ENCODE assay signal across 8 cellular contexts in genomic region chr3:146189519-146190173, GRCh38. TPM values are rescaled to one million over a fixed set of nuclear protein-coding genes. Genes with fewer than 3 reads are reported as not detected.
DNase-seq lines count a peak whose midpoint lies in the region; ATAC-seq and TF ChIP-seq lines count a peak whose summit lies in the region.

No MANE protein-coding gene starts in this region.

- H2AFZ ChIP-seq in MM.1S (ENCODE audit: low read length): no peak overlapping the region

- H3K79me2 ChIP-seq in MM.1S (ENCODE audit: low read length): no peaks in the 10 kb centered on the region
- no peaks in the 10 kb centered on the region for H3K79me2 ChIP-seq in mesendoderm (ENCODE audit: control insufficient read depth, insufficient read depth, low read length)

- peak overlapping the region; percentile 40 for H3K56ac ChIP-seq in mesendoderm (ENCODE audit: low read length)

- peaks cover 0 to 2% of the 10 kb centered on the region in 2 donors for H3K4me1 Mint-ChIP-seq in effector memory CD8-positive, alpha-beta T cell (ENCODE audit: low read depth in 2 of 2)

- H3K4ac ChIP-seq in mesendoderm (ENCODE audit: low read depth, low read length): no peak overlapping the region

- H4K5ac ChIP-seq in mesendoderm (ENCODE audit: low read length): no peak overlapping the region

- H3K23ac ChIP-seq in mesendoderm (ENCODE audit: low read length): no peak overlapping the region

- peaks cover 0 to 9% of the 10 kb centered on the region in 2 donors for H3K27me3 Mint-ChIP-seq in effector memory CD8-positive, alpha-beta T cell

- no peaks in the 10 kb centered on the region for H3K36me3 Mint-ChIP-seq in effector memory CD8-positive, alpha-beta T cell (ENCODE audit: insufficient read depth)

- H3K27ac Mint-ChIP-seq in effector memory CD8-positive, alpha-beta T cell: no peak overlapping the region

- H3K18ac ChIP-seq in mesendoderm (ENCODE audit: low read length): no peak overlapping the region

- no peak overlapping the region for H3K4me3 ChIP-seq in AG10803 (ENCODE audit: low read length)
- H3K4me3 ChIP-seq in MM.1S (ENCODE audit: low read length): no peak overlapping the region
- no peak overlapping the region for H3K4me3 ChIP-seq in mesendoderm (ENCODE audit: low read length)
- no peak overlapping the region for H3K4me3 ChIP-seq in lower leg skin (ENCODE audit: low read depth, poor library complexity, severe bottlenecking)

- no peaks in the 10 kb centered on the region for H3F3A ChIP-seq in MM.1S (ENCODE audit: insufficient read depth, low read length)

- no peaks in the 10 kb centered on the region for H4K20me1 ChIP-seq in MM.1S (ENCODE audit: insufficient read depth, low read length)

- no peak overlapping the region for H2BK5ac ChIP-seq in mesendoderm (ENCODE audit: low read length)

- intact Hi-C loops in lower leg skin (cut with DNase I; ENCODE audit: low total_unique reads): loop anchor here (5.0 kb wide), 1 partner anchor 122 kb away; no protein-coding TSS in a partner anchor

- no CpG with 5 or more reads among the region's 6 CpGs for WGBS in mesendoderm (ENCODE audit: extremely low coverage, insufficient coverage, low lambda C conversion rate)
- WGBS in lower leg skin, 2 donors: 8 to 14% methylated on average over 6 of the region's 6 CpGs

- no peak for TF ChIP-seq POLR2A in lower leg skin (IDR thresholded peaks at IDR 0.05)

- peak; percentile 85 for ATAC-seq in HG02610 (IDR thresholded peaks at IDR 0.05; ENCODE audit: unreplicated experiment)
- ATAC-seq in effector memory CD8-positive, alpha-beta T cell (replicated peaks): peak; percentile 63

- DNase-seq in AG10803 (ENCODE audit: low read depth) (peak; percentile 58), GM13977 (ENCODE audit: low spot score) (peak; percentile 49), MM.1S (peak; percentile 64), RPMI8226 (peak; percentile 61), mesendoderm (peak; percentile 79), lower leg skin (ENCODE audit: low spot score in 2 of 2) (no peak)
- peak in 2 of 3 experiments; percentile 0 to 1 for DNase-seq in effector memory CD8-positive, alpha-beta T cell

- no peak overlapping the region for H2AK5ac ChIP-seq in mesendoderm (ENCODE audit: low read length)

- H3K9ac ChIP-seq in MM.1S (ENCODE audit: low read length) (no peak overlapping the region), mesendoderm (ENCODE audit: low read length) (peak overlapping the region; percentile 30)

- no peak overlapping the region for H2BK120ac ChIP-seq in mesendoderm (ENCODE audit: low read depth, low read length)

- H3K27me3 ChIP-seq in MM.1S (replicated peaks; ENCODE audit: insufficient read depth, low read length) (no peaks in the 10 kb centered on the region), mesendoderm (ENCODE audit: insufficient read depth, low read length, poor library complexity) (no peaks in the 10 kb centered on the region)

- H3K4me2 ChIP-seq in MM.1S (ENCODE audit: low read depth, low read length) (0 out of 2 replicates have a peak overlapping the region, but pooled peaks have one; percentile 2), mesendoderm (ENCODE audit: low read length) (no peak overlapping the region)

- TF ChIP-seq CTCF in AG10803 (conservative IDR thresholded peaks at IDR 0.05; ENCODE audit: low read length): peak; percentile 91
- peak; percentile 77 for TF ChIP-seq CTCF in GM13977 (IDR thresholded peaks at IDR 0.05; ENCODE audit: extremely low read depth, insufficient read depth, missing control alignments)
- TF ChIP-seq CTCF in MM.1S (IDR thresholded peaks at IDR 0.05; ENCODE audit: low read length): peak; percentile 69
- peak in 1 of 3 donors; percentile 45 for TF ChIP-seq CTCF in lower leg skin (IDR thresholded peaks at IDR 0.05)

- H3K4me1 ChIP-seq in MM.1S (ENCODE audit: low read length) (no peaks in the 10 kb centered on the region), mesendoderm (ENCODE audit: control insufficient read depth, low read depth, low read length) (no peaks in the 10 kb centered on the region)

- no peaks in the 10 kb centered on the region for H3K9me3 Mint-ChIP-seq in effector memory CD8-positive, alpha-beta T cell

- H3K9me3 ChIP-seq in MM.1S (replicated peaks; ENCODE audit: insufficient read depth, low read length): no peaks in the 10 kb centered on the region

- no peaks in the 10 kb centered on the region for H3K9me2 ChIP-seq in MM.1S (replicated peaks; ENCODE audit: insufficient read depth, low read length)

- H3K36me3 ChIP-seq in MM.1S (replicated peaks; ENCODE audit: insufficient read depth, low read length) (no peaks in the 10 kb centered on the region), mesendoderm (ENCODE audit: control insufficient read depth, insufficient read depth, low read length) (no peaks in the 10 kb centered on the region)

- H2BK15ac ChIP-seq in mesendoderm (replicated peaks; ENCODE audit: low read depth): no peak overlapping the region

- H3K27ac ChIP-seq in MM.1S (ENCODE audit: low read length) (no peak overlapping the region), mesendoderm (ENCODE audit: low read depth, low read length) (no peak overlapping the region)

- H3K4me3 Mint-ChIP-seq in effector memory CD8-positive, alpha-beta T cell: no peak overlapping the region

- H4K8ac ChIP-seq in mesendoderm (ENCODE audit: low read depth, low read length): no peak overlapping the region

- in situ Hi-C loops in GM13977 (cut with MboI; ENCODE audit: low pct_unique_long_range_greater_than_20kb, low sequenced_read_pairs, unreplicated experiment): no loop called here

- H3K79me1 ChIP-seq in mesendoderm (ENCODE audit: low read length): no peaks in the 10 kb centered on the region

RNA-seq across cellular contexts. Expression of gene PLOD2, which starts 28.7 kb away (rescaled TPM):
- polyA plus RNA-seq in mesendoderm (2013, experiment 1 of 2): 29.3 TPM
- 28.9 TPM for polyA plus RNA-seq in mesendoderm (2013, experiment 2 of 2)
- 10 to 100 TPM in 2 of 4 donors, 1 to 10 TPM in 2; 4.4 to 11.6 (median 10.1) TPM for total RNA-seq in lower leg skin

Comparison
In these comparisons a context has a peak if more than half of its experiments do, and no peak if none do; other contexts are left out.
1. DNase-seq: peak in AG10803 (single experiment), GM13977 (single experiment), MM.1S (single experiment), RPMI8226 (single experiment), effector memory CD8-positive, alpha-beta T cell (2 of 3) and mesendoderm (single experiment); none in lower leg skin (0 of 2).